In genomic region chr6:56040271-56040670, GRCh38 we compare ENCODE assay signal across 15 cellular contexts.
DNase-seq lines count a peak whose midpoint lies in the region; TF ChIP-seq lines count a peak whose summit lies in the region.
"Had no signal": no experiment of that assay in that cellular context is flagged by ENCODE, and none has a peak within 500 bp of the region (broad histone marks: within the 10 kb centered on the region; RNA-seq: fewer than 3 reads in every experiment).

No MANE protein-coding gene starts in this region.

- peaks cover 18% of the 10 kb centered on the region for H3K9me3 Mint-ChIP-seq in MCF 10A (ENCODE audit: unreplicated experiment)
- H3K9me3 Mint-ChIP-seq: activated naive CD4-positive, alpha-beta T cell treated with anti-CD3 and anti-CD28 coated beads, Interleukin-2, amount 10 ng/mL, durations not matched to agents 7 days and 5 days had no signal

- peak overlapping the region; percentile 51 for H3K27ac Mint-ChIP-seq in MCF 10A (ENCODE audit: low read depth, unreplicated experiment)
- H3K27ac Mint-ChIP-seq: activated naive CD4-positive, alpha-beta T cell treated with anti-CD3 and anti-CD28 coated beads, Interleukin-2, amount 10 ng/mL, durations not matched to agents 7 days and 5 days; dendritic cell treated with granulocyte-macrophage colony-stimulating factor and Interleukin-4, amounts not matched to agents 40 ng/mL and 50 ng/mL, for 4 days had no signal

- intact Hi-C loops in MCF 10A (cut with micrococcal nuclease) (no loop called here), breast epithelium (cut with DNase I; ENCODE audit: low total_unique reads) (no loop called here)

- no peaks in the 10 kb centered on the region for H3K4me1 ChIP-seq in breast epithelium

- no peak overlapping the region for H3K27ac ChIP-seq in breast epithelium
- no peak overlapping the region for H3K27ac ChIP-seq in substantia nigra (ENCODE audit: low read depth, low read length, poor library complexity, severe bottlenecking)
- H3K27ac ChIP-seq: RWPE1, skin epidermis had no signal

- BruUV-seq in MCF 10A (replicated peaks; lab: Mats Ljungman, UMichigan): no TSS peak

- DNase-seq in MCF 10A (ENCODE audit: unreplicated experiment): peak; percentile 68
- DNase-seq in breast epithelium (ENCODE audit: low spot score in 2 of 2): no peak
- DNase-seq in RPMI7951 (ENCODE audit: low read depth): peak; percentile 49
- DNase-seq in fibroblast of peridontal ligament (ENCODE audit: extremely low read depth): peak; percentile 92
- DNase-seq in substantia nigra (lab: John Stamatoyannopoulos, UW): no peak
- DNase-seq in COR-L47 (lab: John Stamatoyannopoulos, UW): no peak
- DNase-seq in DMS79 (lab: John Stamatoyannopoulos, UW): no peak
- no peak for DNase-seq in A172 (ENCODE audit: low spot score)
- DNase-seq: activated naive CD4-positive, alpha-beta T cell treated with anti-CD3 and anti-CD28 coated beads, Interleukin-2, amount 10 ng/mL, durations not matched to agents 7 days and 5 days; DMS79 treated with DMSO at 0.1 percent for 48 hours; Karpas-422; tibial artery had no signal

- H3K27me3 ChIP-seq in breast epithelium: no peaks in the 10 kb centered on the region
- H3K27me3 ChIP-seq: tibial artery had no signal

- TF ChIP-seq CTCF in MCF 10A (IDR thresholded peaks at IDR 0.05; ENCODE audit: unreplicated experiment) (no peak), breast epithelium (IDR thresholded peaks at IDR 0.05) (no peak)

- no peaks in the 10 kb centered on the region for H3K36me3 Mint-ChIP-seq in MCF 10A (ENCODE audit: insufficient read depth, unreplicated experiment)
- H3K36me3 Mint-ChIP-seq: activated naive CD4-positive, alpha-beta T cell treated with anti-CD3 and anti-CD28 coated beads, Interleukin-2, amount 10 ng/mL, durations not matched to agents 7 days and 5 days had no signal

- CTCF ChIA-PET in MCF 10A (lab: Yijun Ruan, JAX): no interaction called here

- H3K4me3 Mint-ChIP-seq in MCF 10A (ENCODE audit: unreplicated experiment): no peak overlapping the region
- H3K4me3 Mint-ChIP-seq: activated naive CD4-positive, alpha-beta T cell treated with anti-CD3 and anti-CD28 coated beads, Interleukin-2, amount 10 ng/mL, durations not matched to agents 7 days and 5 days; dendritic cell treated with granulocyte-macrophage colony-stimulating factor and Interleukin-4, amounts not matched to agents 40 ng/mL and 50 ng/mL, for 4 days had no signal

- peaks cover 12% of the 10 kb centered on the region for H3K4me1 Mint-ChIP-seq in MCF 10A (ENCODE audit: insufficient read depth, unreplicated experiment)
- H3K4me1 Mint-ChIP-seq: activated naive CD4-positive, alpha-beta T cell treated with anti-CD3 and anti-CD28 coated beads, Interleukin-2, amount 10 ng/mL, durations not matched to agents 7 days and 5 days had no signal

- POLR2A ChIA-PET in MCF 10A (lab: Yijun Ruan, JAX): no interaction called here

- no peaks in the 10 kb centered on the region for H3K27me3 Mint-ChIP-seq in MCF 10A (ENCODE audit: insufficient read depth, unreplicated experiment)
- H3K27me3 Mint-ChIP-seq: activated naive CD4-positive, alpha-beta T cell treated with anti-CD3 and anti-CD28 coated beads, Interleukin-2, amount 10 ng/mL, durations not matched to agents 7 days and 5 days had no signal

- H3K36me3 ChIP-seq in breast epithelium: no peaks in the 10 kb centered on the region
- H3K36me3 ChIP-seq: tibial artery had no signal

- H3K4me3 ChIP-seq in breast epithelium: no peak overlapping the region
- H3K4me3 ChIP-seq: skin epidermis, tibial artery had no signal

- no peak for TF ChIP-seq POLR2A in breast epithelium (IDR thresholded peaks at IDR 0.05)

- no peaks in the 10 kb centered on the region for H3K9me3 ChIP-seq in breast epithelium
- H3K9me3 ChIP-seq: tibial artery had no signal

Comparison
In these comparisons a context has a peak if more than half of its experiments do, and no peak if none do; other contexts are left out.
1. DNase-seq: peak in MCF 10A (single experiment), RPMI7951 (single experiment) and fibroblast of peridontal ligament (single experiment); none in breast epithelium (0 of 2), substantia nigra (0 of 49), COR-L47 (single experiment), DMS79 (single experiment) and A172 (single experiment).